ENCODE assay signal across 35 cellular contexts in the genomic region with DNA sequence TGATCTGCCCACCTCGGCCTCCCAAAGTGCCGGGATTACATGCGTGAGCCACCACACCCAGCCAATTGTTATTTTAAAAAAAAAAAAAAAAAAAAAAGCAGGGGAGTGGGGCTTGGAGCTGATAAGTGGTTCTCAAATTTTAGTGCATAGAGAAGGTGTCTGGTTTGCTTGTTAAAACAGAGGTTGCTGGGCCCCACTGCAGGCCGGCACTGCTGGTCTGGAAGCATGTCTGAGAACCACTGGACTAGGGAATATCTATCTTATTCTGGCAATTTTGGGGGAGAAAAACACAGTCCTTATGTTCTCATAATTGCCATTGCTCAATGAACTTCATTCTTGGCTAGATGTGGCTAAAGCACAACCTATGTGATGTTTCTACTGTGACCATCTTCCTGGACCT.
"Had no signal": no experiment of that assay in that cellular context is flagged by ENCODE, and none has a peak within 500 bp of the region (broad histone marks: within the 10 kb centered on the region; RNA-seq: fewer than 3 reads in every experiment).

No MANE protein-coding gene starts in this region.

- H3K4me3 Mint-ChIP-seq: activated B cell treated with CpG ODN at 0.5 μM for 24 hours; activated CD4-positive, alpha-beta memory T cell treated with anti-CD3 and anti-CD28 coated beads, Interleukin-2, amount 10 ng/mL, durations not matched to agents 7 days and 5 days; activated CD8-positive, alpha-beta memory T cell treated with anti-CD3 and anti-CD28 coated beads, Interleukin-2, amount 10 ng/mL, durations not matched to agents 7 days and 5 days; activated CD8-positive, alpha-beta T cell treated with anti-CD3 and anti-CD28 coated beads, Interleukin-2, amount 10 ng/mL, durations not matched to agents 7 days and 5 days; activated naive CD4-positive, alpha-beta T cell treated with anti-CD3 and anti-CD28 coated beads, Interleukin-2, amount 10 ng/mL, durations not matched to agents 7 days and 5 days; activated naive CD4-positive, alpha-beta T cell treated with anti-CD3 and anti-CD28 coated beads, Interleukin-2, amount 50 U/mL, for 24 hours; activated naive CD8-positive, alpha-beta T cell; activated naive CD8-positive, alpha-beta T cell treated with anti-CD3 and anti-CD28 coated beads, Interleukin-2, amount 10 ng/mL, durations not matched to agents 7 days and 5 days; activated naive CD8-positive, alpha-beta T cell treated with anti-CD3 and anti-CD28 coated beads, Interleukin-2, amount 50 U/mL, for 24 hours; activated T-cell treated with anti-CD3 and anti-CD28 coated beads, Interleukin-2, amount 50 U/mL, for 24 hours; brain; T-helper 1 cell treated with Interleukin-12 subunit alpha and Interleukin-12 subunit beta and Interleukin-4 antibody, amounts not matched to agents 30 μg/mL and 1 μg/mL, for 36 hours; T-helper 2 cell treated with Interferon-gamma antibody and Interleukin-4, amounts not matched to agents 5 μg/mL and 100 μg/mL, for 36 hours had no signal

- FAIRE-seq: bronchial epithelial cell, TTC549 had no signal

- H3K27me3 ChIP-seq: ascending aorta had no signal

- H3K27ac ChIP-seq: ascending aorta, cardiac muscle cell, VCaP had no signal

- H3K4me3 ChIP-seq: ascending aorta, cardiac muscle cell had no signal

- H3K36me3 ChIP-seq: ascending aorta, cardiac muscle cell had no signal

- H3K9me3 Mint-ChIP-seq: activated B cell treated with CpG ODN at 0.5 μM for 24 hours; activated CD4-positive, alpha-beta memory T cell treated with anti-CD3 and anti-CD28 coated beads, Interleukin-2, amount 10 ng/mL, durations not matched to agents 7 days and 5 days; activated naive CD4-positive, alpha-beta T cell treated with anti-CD3 and anti-CD28 coated beads, Interleukin-2, amount 10 ng/mL, durations not matched to agents 7 days and 5 days; activated naive CD4-positive, alpha-beta T cell treated with anti-CD3 and anti-CD28 coated beads, Interleukin-2, amount 50 U/mL, for 24 hours; activated naive CD8-positive, alpha-beta T cell treated with anti-CD3 and anti-CD28 coated beads, Interleukin-2, amount 10 ng/mL, durations not matched to agents 7 days and 5 days; activated naive CD8-positive, alpha-beta T cell treated with anti-CD3 and anti-CD28 coated beads, Interleukin-2, amount 50 U/mL, for 24 hours; activated T-cell treated with anti-CD3 and anti-CD28 coated beads, Interleukin-2, amount 50 U/mL, for 24 hours; activated T-helper 2 cell treated with anti-CD3 and anti-CD28 coated beads, Interferon-gamma antibody, Interleukin-2, Interleukin-4, amounts not matched to agents 10 μg/mL and 5 μg/mL and 100 μg/mL, durations not matched to agents 14 hours and 24 hours and 36 hours; T-helper 1 cell treated with Interleukin-12 subunit alpha and Interleukin-12 subunit beta and Interleukin-4 antibody, amounts not matched to agents 30 μg/mL and 1 μg/mL, for 36 hours; T-helper 2 cell treated with Interferon-gamma antibody and Interleukin-4, amounts not matched to agents 5 μg/mL and 100 μg/mL, for 36 hours had no signal

- H3K27me3 Mint-ChIP-seq: activated B cell treated with CpG ODN at 0.5 μM for 24 hours; activated naive CD4-positive, alpha-beta T cell treated with anti-CD3 and anti-CD28 coated beads, Interleukin-2, amount 50 U/mL, for 24 hours; activated naive CD8-positive, alpha-beta T cell; brain had no signal

- H3K9me3 ChIP-seq: ascending aorta had no signal

- H3K27ac Mint-ChIP-seq: activated B cell treated with CpG ODN at 0.5 μM for 24 hours; activated CD4-positive, alpha-beta memory T cell treated with anti-CD3 and anti-CD28 coated beads, Interleukin-2, amount 10 ng/mL, durations not matched to agents 7 days and 5 days; activated CD8-positive, alpha-beta memory T cell treated with anti-CD3 and anti-CD28 coated beads, Interleukin-2, amount 10 ng/mL, durations not matched to agents 7 days and 5 days; activated CD8-positive, alpha-beta T cell treated with anti-CD3 and anti-CD28 coated beads, Interleukin-2, amount 10 ng/mL, durations not matched to agents 7 days and 5 days; activated naive CD4-positive, alpha-beta T cell treated with anti-CD3 and anti-CD28 coated beads, Interleukin-2, amount 10 ng/mL, durations not matched to agents 7 days and 5 days; activated naive CD4-positive, alpha-beta T cell treated with anti-CD3 and anti-CD28 coated beads, Interleukin-2, amount 50 U/mL, for 24 hours; activated naive CD8-positive, alpha-beta T cell; activated naive CD8-positive, alpha-beta T cell treated with anti-CD3 and anti-CD28 coated beads, Interleukin-2, amount 10 ng/mL, durations not matched to agents 7 days and 5 days; activated naive CD8-positive, alpha-beta T cell treated with anti-CD3 and anti-CD28 coated beads, Interleukin-2, amount 50 U/mL, for 24 hours; activated T-cell treated with anti-CD3 and anti-CD28 coated beads, Interleukin-2, amount 50 U/mL, for 24 hours; activated T-helper 2 cell treated with anti-CD3 and anti-CD28 coated beads, Interferon-gamma antibody, Interleukin-2, Interleukin-4, amounts not matched to agents 10 μg/mL and 5 μg/mL and 100 μg/mL, durations not matched to agents 14 hours and 24 hours and 36 hours; brain; T-helper 1 cell treated with Interleukin-12 subunit alpha and Interleukin-12 subunit beta and Interleukin-4 antibody, amounts not matched to agents 30 μg/mL and 1 μg/mL, for 36 hours; T-helper 2 cell treated with Interferon-gamma antibody and Interleukin-4, amounts not matched to agents 5 μg/mL and 100 μg/mL, for 36 hours had no signal

- ATAC-seq: activated CD8-positive, alpha-beta memory T cell treated with anti-CD3 and anti-CD28 coated beads, Interleukin-2, amount 10 ng/mL, durations not matched to agents 7 days and 5 days; activated CD8-positive, alpha-beta T cell treated with anti-CD3 and anti-CD28 coated beads, Interleukin-2, amount 10 ng/mL, durations not matched to agents 7 days and 5 days; activated naive CD8-positive, alpha-beta T cell treated with anti-CD3 and anti-CD28 coated beads, Interleukin-2, amount 50 U/mL, for 24 hours had no signal

- DNase-seq: activated B cell treated with CpG ODN at 0.5 μM for 24 hours; activated CD4-positive, alpha-beta memory T cell treated with anti-CD3 and anti-CD28 coated beads, Interleukin-2, amount 10 ng/mL, durations not matched to agents 7 days and 5 days; activated CD4-positive, alpha-beta T cell treated with anti-CD3 and anti-CD28 coated beads for 4 hours; activated CD4-positive, alpha-beta T cell treated with anti-CD3 and anti-CD28 coated beads, Interleukin-2, amount 50 U/mL, for 1 hour; activated CD4-positive, alpha-beta T cell treated with anti-CD3 and anti-CD28 coated beads, Interleukin-2, amount 50 U/mL, for 4 hours; activated CD4-positive, CD25-positive, alpha-beta regulatory T cell treated with anti-CD3 and anti-CD28 coated beads, Interleukin-2, amount 50 U/mL, for 72 hours; activated CD8-positive, alpha-beta memory T cell treated with anti-CD3 and anti-CD28 coated beads for 24 hours; activated CD8-positive, alpha-beta memory T cell treated with anti-CD3 and anti-CD28 coated beads, Interleukin-2, amount 10 ng/mL, durations not matched to agents 7 days and 5 days; activated CD8-positive, alpha-beta memory T cell treated with anti-CD3 and anti-CD28 coated beads, Interleukin-2, amount 50 U/mL, for 48 hours; activated CD8-positive, alpha-beta T cell treated with anti-CD3 and anti-CD28 coated beads, Interleukin-2, amount 10 ng/mL, durations not matched to agents 7 days and 5 days; activated effector memory CD4-positive, alpha-beta T cell treated with Interleukin-2 at 50 U/mL for 16 hours; activated gamma-delta T cell; activated naive CD4-positive, alpha-beta T cell treated with anti-CD3 and anti-CD28 coated beads, Interleukin-2, amount 10 ng/mL, durations not matched to agents 7 days and 5 days; activated naive CD4-positive, alpha-beta T cell treated with Interleukin-2 at 50 U/mL for 16 hours; activated naive CD8-positive, alpha-beta T cell treated with anti-CD3 and anti-CD28 coated beads, Interleukin-2, amount 10 ng/mL, durations not matched to agents 7 days and 5 days; activated naive CD8-positive, alpha-beta T cell treated with anti-CD3 and anti-CD28 coated beads, Interleukin-2, amount 50 U/mL, for 24 hours; activated T-cell treated with anti-CD3 and anti-CD28 coated beads, Interleukin-2, amount 50 U/mL, for 24 hours; activated T-cell treated with anti-CD3 and anti-CD28 coated beads, Interleukin-2, amount 50 U/mL, for 48 hours; amygdala; anterior cingulate cortex; caudate nucleus; T-helper 1 cell; T-helper 2 cell; T-helper 9 cell had no signal

- H3K36me3 Mint-ChIP-seq: activated CD8-positive, alpha-beta memory T cell treated with anti-CD3 and anti-CD28 coated beads, Interleukin-2, amount 10 ng/mL, durations not matched to agents 7 days and 5 days; activated naive CD4-positive, alpha-beta T cell treated with anti-CD3 and anti-CD28 coated beads, Interleukin-2, amount 10 ng/mL, durations not matched to agents 7 days and 5 days; activated naive CD4-positive, alpha-beta T cell treated with anti-CD3 and anti-CD28 coated beads, Interleukin-2, amount 50 U/mL, for 24 hours; activated naive CD8-positive, alpha-beta T cell; activated naive CD8-positive, alpha-beta T cell treated with anti-CD3 and anti-CD28 coated beads, Interleukin-2, amount 10 ng/mL, durations not matched to agents 7 days and 5 days; brain had no signal
